In the genomic region with DNA sequence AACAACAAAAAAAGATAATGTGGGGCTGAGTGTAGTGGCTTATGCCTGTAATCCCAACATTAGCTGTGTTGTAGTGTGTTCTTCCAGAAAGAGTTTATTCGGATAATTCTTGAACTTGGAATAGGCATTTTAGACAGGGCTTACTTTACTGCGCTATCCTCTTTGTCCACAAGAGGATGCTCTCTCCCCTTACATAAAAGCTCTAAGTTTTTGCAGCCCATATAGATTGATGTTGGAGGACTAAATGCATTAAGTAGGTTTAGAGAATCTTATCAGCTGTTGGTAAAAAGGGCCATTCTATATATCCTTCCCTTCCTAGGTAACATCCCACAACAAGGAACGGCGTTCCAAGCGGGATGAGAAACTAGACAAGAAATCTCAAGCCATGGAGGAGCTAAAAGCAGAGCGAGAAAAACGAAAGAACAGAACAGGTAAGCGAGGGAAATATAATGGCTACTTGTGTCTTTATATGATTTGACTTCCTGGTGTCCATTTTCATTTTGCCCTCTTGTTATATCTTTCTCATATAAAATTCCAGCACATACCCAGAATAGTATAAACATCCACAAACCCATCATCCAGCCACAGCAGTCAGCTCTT, we compare ENCODE assay signal across 8 cellular contexts. TPM values are rescaled to one million over a fixed set of nuclear protein-coding genes. Genes with fewer than 3 reads are reported as not detected.
DNase-seq lines count a peak whose midpoint lies in the region; ATAC-seq and TF ChIP-seq lines count a peak whose summit lies in the region.

No MANE protein-coding gene starts in this region.

- H3K27me3 Mint-ChIP-seq in CD14-positive monocyte (ENCODE audit: low read depth in 3 of 3): peaks cover 0 to 1% (median 0%) of the 10 kb centered on the region in 3 donors

- peaks cover 64 to 84% of the 10 kb centered on the region in 2 donors for H3K36me3 Mint-ChIP-seq in CD14-positive monocyte

- H3K4me1 Mint-ChIP-seq in CD14-positive monocyte: peaks cover 8% of the 10 kb centered on the region

- DNase-seq in CD14-positive monocyte (ENCODE audit: low spot score): no peak
- DNase-seq in GM12865 (ENCODE audit: low read depth): peak; percentile 72
- peak; percentile 3 for DNase-seq in NCI-H748 treated with DMSO at 0.1 percent for 48 hours (lab: John Stamatoyannopoulos, UW)
- peak; percentile 13 for DNase-seq in brain pericyte (ENCODE audit: low read depth, low spot score)
- peak; percentile 77 to 78 for DNase-seq in lung microvascular endothelial cell (ENCODE audit: low read depth in 2 of 2)
- no peak for DNase-seq in NCI-H128 (lab: John Stamatoyannopoulos, UW; ENCODE audit: unreplicated experiment)

- peaks cover 0 to 3% (median 0%) of the 10 kb centered on the region in 7 donors for H3K9me3 Mint-ChIP-seq in CD14-positive monocyte

- ATAC-seq in HG03280 (IDR thresholded peaks at IDR 0.05; ENCODE audit: unreplicated experiment) (no peak), HG03571 (IDR thresholded peaks at IDR 0.05; ENCODE audit: unreplicated experiment) (no peak)

- peak; percentile 88 for TF ChIP-seq CTCF in CD14-positive monocyte (IDR thresholded peaks at IDR 0.05)
- peak; percentile 98 for TF ChIP-seq CTCF in GM12865 (IDR thresholded peaks at IDR 0.05; ENCODE audit: insufficient read depth, low read depth, low read length, missing control alignments)

- no peak overlapping the region for H3K4me3 ChIP-seq in GM12865 (ENCODE audit: low read depth, low read length)

- peak overlapping the region in 1 of 7 donors; percentile 18 for H3K27ac Mint-ChIP-seq in CD14-positive monocyte

- no peak overlapping the region for H3K4me3 Mint-ChIP-seq in CD14-positive monocyte

- intact Hi-C loops in CD14-positive monocyte (cut with micrococcal nuclease): no loop called here

RNA-seq across cellular contexts. Expression of gene ITPKA, which starts 27.8 kb away (rescaled TPM):
- not detected for polyA plus RNA-seq in CD14-positive monocyte
- total RNA-seq in lung microvascular endothelial cell: 0.20 and 0.65 TPM in 2 replicates

RNA-seq across cellular contexts. Expression of gene LTK, which starts 47.7 kb away (rescaled TPM):
- not detected for polyA plus RNA-seq in CD14-positive monocyte
- under 0.01 TPM in 1 of 2 replicates, not detected in the other for total RNA-seq in lung microvascular endothelial cell

RNA-seq across cellular contexts. Expression of gene RTF1, which starts 49.0 kb away (rescaled TPM):
- polyA plus RNA-seq in CD14-positive monocyte: 10 to 100 TPM; 11.2 to 15.0 TPM
- 11.3 and 12.5 TPM in 2 replicates for total RNA-seq in lung microvascular endothelial cell

Comparison
In these comparisons a context has a peak if more than half of its experiments do, and no peak if none do; other contexts are left out.
1. DNase-seq: peak in GM12865 (single experiment), NCI-H748 treated with DMSO at 0.1 percent for 48 hours (single experiment), brain pericyte (single experiment) and lung microvascular endothelial cell (2 of 2); none in CD14-positive monocyte (single experiment) and NCI-H128 (single experiment).